ENCODE assay signal across 12 cellular contexts in genomic region chr3:16616083-16616482, GRCh38. TPM values are rescaled to one million over a fixed set of nuclear protein-coding genes. Genes with fewer than 3 reads are reported as not detected.
"Had no signal": no experiment of that assay in that cellular context is flagged by ENCODE, and none has a peak within 500 bp of the region (broad histone marks: within the 10 kb centered on the region; RNA-seq: fewer than 3 reads in every experiment).

No MANE protein-coding gene starts in this region.

- H3K27ac Mint-ChIP-seq: GM23338, H9, HFFc6 had no signal

- H3K4me3 Mint-ChIP-seq: GM23338, H9, HFFc6 had no signal

- DNase-seq: GM23248, GOT3, H7, H9, HCEC 1CT, HFFc6 had no signal

- FAIRE-seq: H1, H54 had no signal

- ATAC-seq: GM23338, HCT116 had no signal

- H3K4me3 ChIP-seq: GM23248, GM23338, HAP-1 had no signal

- H3K27ac ChIP-seq: GM23248 had no signal

- H3K4me2 ChIP-seq: GM23338 had no signal

RNA-seq across cellular contexts. Expression of gene DAZL, which starts 10.9 kb away (rescaled TPM):
- total RNA-seq: GM23248, H4, HFFc6 had no signal
- polyA plus RNA-seq: GM23248 had no signal
